2 cellular contexts compared by ENCODE assay signal in genomic region chr13:98142427-98143156, GRCh38.
TF ChIP-seq lines count a peak whose summit lies in the region.

A gene with protein sequence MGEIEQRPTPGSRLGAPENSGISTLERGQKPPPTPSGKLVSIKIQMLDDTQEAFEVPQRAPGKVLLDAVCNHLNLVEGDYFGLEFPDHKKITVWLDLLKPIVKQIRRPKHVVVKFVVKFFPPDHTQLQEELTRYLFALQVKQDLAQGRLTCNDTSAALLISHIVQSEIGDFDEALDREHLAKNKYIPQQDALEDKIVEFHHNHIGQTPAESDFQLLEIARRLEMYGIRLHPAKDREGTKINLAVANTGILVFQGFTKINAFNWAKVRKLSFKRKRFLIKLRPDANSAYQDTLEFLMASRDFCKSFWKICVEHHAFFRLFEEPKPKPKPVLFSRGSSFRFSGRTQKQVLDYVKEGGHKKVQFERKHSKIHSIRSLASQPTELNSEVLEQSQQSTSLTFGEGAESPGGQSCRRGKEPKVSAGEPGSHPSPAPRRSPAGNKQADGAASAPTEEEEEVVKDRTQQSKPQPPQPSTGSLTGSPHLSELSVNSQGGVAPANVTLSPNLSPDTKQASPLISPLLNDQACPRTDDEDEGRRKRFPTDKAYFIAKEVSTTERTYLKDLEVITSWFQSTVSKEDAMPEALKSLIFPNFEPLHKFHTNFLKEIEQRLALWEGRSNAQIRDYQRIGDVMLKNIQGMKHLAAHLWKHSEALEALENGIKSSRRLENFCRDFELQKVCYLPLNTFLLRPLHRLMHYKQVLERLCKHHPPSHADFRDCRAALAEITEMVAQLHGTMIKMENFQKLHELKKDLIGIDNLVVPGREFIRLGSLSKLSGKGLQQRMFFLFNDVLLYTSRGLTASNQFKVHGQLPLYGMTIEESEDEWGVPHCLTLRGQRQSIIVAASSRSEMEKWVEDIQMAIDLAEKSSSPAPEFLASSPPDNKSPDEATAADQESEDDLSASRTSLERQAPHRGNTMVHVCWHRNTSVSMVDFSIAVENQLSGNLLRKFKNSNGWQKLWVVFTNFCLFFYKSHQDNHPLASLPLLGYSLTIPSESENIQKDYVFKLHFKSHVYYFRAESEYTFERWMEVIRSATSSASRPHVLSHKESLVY (plus strand): TSS chr13:98143094. CDS start chr13:98213243, 70,149 bp downstream.

TF ChIP-seq in WTC11, 78 proteins besides CTCF, POLR2A, EP300 and RAD21 (continues in another document):
- TF ChIP-seq ZNF281 (CRISPR knock-in tag; IDR thresholded peaks at IDR 0.05) (peak; percentile 71; the same call in 1 of the 2 replicates), ETV6 (CRISPR knock-in tag; IDR thresholded peaks at IDR 0.05) (peak; percentile 45; the same call in 1 of the 2 replicates), SMAD3 (CRISPR knock-in tag; IDR thresholded peaks at IDR 0.05; ENCODE audit: borderline replicate concordance) (no peak), TEAD4 (CRISPR knock-in tag; IDR thresholded peaks at IDR 0.05) (0 out of 2 replicates have a peak, but pooled peaks have one; percentile 25), ZNF317 (CRISPR knock-in tag; IDR thresholded peaks at IDR 0.05; ENCODE audit: borderline replicate concordance, low read depth) (no peak), ZNF423 (CRISPR knock-in tag; IDR thresholded peaks at IDR 0.05) (peak; percentile 75), RELA (CRISPR knock-in tag; IDR thresholded peaks at IDR 0.05; ENCODE audit: borderline replicate concordance) (peak; percentile 1; the same call in 1 of the 2 replicates), CBFB (CRISPR knock-in tag; IDR thresholded peaks at IDR 0.05; ENCODE audit: low read depth) (0 out of 2 replicates have a peak, but pooled peaks have one; percentile 26), USF1 (CRISPR knock-in tag; IDR thresholded peaks at IDR 0.05) (0 out of 2 replicates have a peak, but pooled peaks have one; percentile 32), JUN (CRISPR knock-in tag; IDR thresholded peaks at IDR 0.05) (0 out of 2 replicates have a peak, but pooled peaks have one; percentile 29), SP1 (CRISPR knock-in tag; conservative IDR thresholded peaks at IDR 0.05) (peak; percentile 87), NR2C2 (CRISPR knock-in tag; IDR thresholded peaks at IDR 0.05) (no peak), JAZF1 (CRISPR knock-in tag; IDR thresholded peaks at IDR 0.05) (no peak)
- TF ChIP-seq, protein P1, sequence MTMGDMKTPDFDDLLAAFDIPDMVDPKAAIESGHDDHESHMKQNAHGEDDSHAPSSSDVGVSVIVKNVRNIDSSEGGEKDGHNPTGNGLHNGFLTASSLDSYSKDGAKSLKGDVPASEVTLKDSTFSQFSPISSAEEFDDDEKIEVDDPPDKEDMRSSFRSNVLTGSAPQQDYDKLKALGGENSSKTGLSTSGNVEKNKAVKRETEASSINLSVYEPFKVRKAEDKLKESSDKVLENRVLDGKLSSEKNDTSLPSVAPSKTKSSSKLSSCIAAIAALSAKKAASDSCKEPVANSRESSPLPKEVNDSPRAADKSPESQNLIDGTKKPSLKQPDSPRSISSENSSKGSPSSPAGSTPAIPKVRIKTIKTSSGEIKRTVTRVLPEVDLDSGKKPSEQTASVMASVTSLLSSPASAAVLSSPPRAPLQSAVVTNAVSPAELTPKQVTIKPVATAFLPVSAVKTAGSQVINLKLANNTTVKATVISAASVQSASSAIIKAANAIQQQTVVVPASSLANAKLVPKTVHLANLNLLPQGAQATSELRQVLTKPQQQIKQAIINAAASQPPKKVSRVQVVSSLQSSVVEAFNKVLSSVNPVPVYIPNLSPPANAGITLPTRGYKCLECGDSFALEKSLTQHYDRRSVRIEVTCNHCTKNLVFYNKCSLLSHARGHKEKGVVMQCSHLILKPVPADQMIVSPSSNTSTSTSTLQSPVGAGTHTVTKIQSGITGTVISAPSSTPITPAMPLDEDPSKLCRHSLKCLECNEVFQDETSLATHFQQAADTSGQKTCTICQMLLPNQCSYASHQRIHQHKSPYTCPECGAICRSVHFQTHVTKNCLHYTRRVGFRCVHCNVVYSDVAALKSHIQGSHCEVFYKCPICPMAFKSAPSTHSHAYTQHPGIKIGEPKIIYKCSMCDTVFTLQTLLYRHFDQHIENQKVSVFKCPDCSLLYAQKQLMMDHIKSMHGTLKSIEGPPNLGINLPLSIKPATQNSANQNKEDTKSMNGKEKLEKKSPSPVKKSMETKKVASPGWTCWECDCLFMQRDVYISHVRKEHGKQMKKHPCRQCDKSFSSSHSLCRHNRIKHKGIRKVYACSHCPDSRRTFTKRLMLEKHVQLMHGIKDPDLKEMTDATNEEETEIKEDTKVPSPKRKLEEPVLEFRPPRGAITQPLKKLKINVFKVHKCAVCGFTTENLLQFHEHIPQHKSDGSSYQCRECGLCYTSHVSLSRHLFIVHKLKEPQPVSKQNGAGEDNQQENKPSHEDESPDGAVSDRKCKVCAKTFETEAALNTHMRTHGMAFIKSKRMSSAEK (CRISPR knock-in tag; IDR thresholded peaks at IDR 0.05; ENCODE audit: borderline replicate concordance) = no peak
- TF ChIP-seq, protein P2, sequence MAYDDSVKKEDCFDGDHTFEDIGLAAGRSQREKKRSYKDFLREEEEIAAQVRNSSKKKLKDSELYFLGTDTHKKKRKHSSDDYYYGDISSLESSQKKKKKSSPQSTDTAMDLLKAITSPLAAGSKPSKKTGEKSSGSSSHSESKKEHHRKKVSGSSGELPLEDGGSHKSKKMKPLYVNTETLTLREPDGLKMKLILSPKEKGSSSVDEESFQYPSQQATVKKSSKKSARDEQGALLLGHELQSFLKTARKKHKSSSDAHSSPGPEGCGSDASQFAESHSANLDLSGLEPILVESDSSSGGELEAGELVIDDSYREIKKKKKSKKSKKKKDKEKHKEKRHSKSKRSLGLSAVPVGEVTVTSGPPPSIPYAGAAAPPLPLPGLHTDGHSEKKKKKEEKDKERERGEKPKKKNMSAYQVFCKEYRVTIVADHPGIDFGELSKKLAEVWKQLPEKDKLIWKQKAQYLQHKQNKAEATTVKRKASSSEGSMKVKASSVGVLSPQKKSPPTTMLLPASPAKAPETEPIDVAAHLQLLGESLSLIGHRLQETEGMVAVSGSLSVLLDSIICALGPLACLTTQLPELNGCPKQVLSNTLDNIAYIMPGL (CRISPR knock-in tag; IDR thresholded peaks at IDR 0.05) = peak; percentile 64; the same call in 1 of the 2 replicates

TF ChIP-seq in endothelial cell of umbilical vein, 7 proteins besides CTCF, POLR2A, EP300 and RAD21:
- TF ChIP-seq EZH2 (IDR thresholded peaks at IDR 0.05; ENCODE audit: borderline replicate concordance, low read depth, low read length, severe bottlenecking) = no peak
- peak; percentile 60 for TF ChIP-seq POLR2AphosphoS5 (IDR thresholded peaks at IDR 0.05; ENCODE audit: insufficient read depth, low read depth, low read length)
- TF ChIP-seq MYC (IDR thresholded peaks at IDR 0.05; ENCODE audit: low read depth, low read length) = no peak
